Comparison of ENCODE assay signal across 8 cellular contexts in genomic region chr4:152485726-152486276, GRCh38. TPM values are rescaled to one million over a fixed set of nuclear protein-coding genes. Genes with fewer than 3 reads are reported as not detected.
DNase-seq lines count a peak whose midpoint lies in the region; ATAC-seq and TF ChIP-seq lines count a peak whose summit lies in the region.

No MANE protein-coding gene starts in this region.

- H3K9me3 Mint-ChIP-seq in activated naive CD8-positive, alpha-beta T cell treated with anti-CD3 and anti-CD28 coated beads, Interleukin-2, amount 10 ng/mL, durations not matched to agents 7 days and 5 days: peaks cover 4% of the 10 kb centered on the region
- no peaks in the 10 kb centered on the region for H3K9me3 Mint-ChIP-seq in natural killer cell

- H3K4me1 Mint-ChIP-seq in activated naive CD8-positive, alpha-beta T cell treated with anti-CD3 and anti-CD28 coated beads, Interleukin-2, amount 10 ng/mL, durations not matched to agents 7 days and 5 days: peaks cover 28% of the 10 kb centered on the region
- peaks cover 43 to 71% of the 10 kb centered on the region in 2 donors for H3K4me1 Mint-ChIP-seq in natural killer cell

- no peaks in the 10 kb centered on the region for H3K27me3 Mint-ChIP-seq in activated naive CD8-positive, alpha-beta T cell treated with anti-CD3 and anti-CD28 coated beads, Interleukin-2, amount 10 ng/mL, durations not matched to agents 7 days and 5 days
- no peaks in the 10 kb centered on the region for H3K27me3 Mint-ChIP-seq in natural killer cell (ENCODE audit: low read depth in 2 of 2)

- intact Hi-C loops in natural killer cell (cut with micrococcal nuclease): loop anchor here (1.0 to 2.0 kb wide), 2 partner anchors 31 to 50 kb away; partner anchors contain the start of gene FBXW7

- peak; percentile 89 for DNase-seq in DMS53 treated with DMSO at 0.1 percent for 48 hours (lab: John Stamatoyannopoulos, UW; ENCODE audit: unreplicated experiment)
- DNase-seq in activated naive CD8-positive, alpha-beta T cell treated with anti-CD3 and anti-CD28 coated beads, Interleukin-2, amount 10 ng/mL, durations not matched to agents 7 days and 5 days: no peak
- no peak for DNase-seq in natural killer cell
- no peak for DNase-seq in anterior cingulate cortex (lab: John Stamatoyannopoulos, UW)
- DNase-seq in NCI-H2107 (lab: John Stamatoyannopoulos, UW): no peak
- DNase-seq in NCI-H1092 treated with DMSO at 0.1 percent for 48 hours (lab: John Stamatoyannopoulos, UW): no peak

- POLR2A ChIA-PET in activated naive CD8-positive, alpha-beta T cell treated with anti-CD3 and anti-CD28 coated beads, Interleukin-2, amount 10 ng/mL, durations not matched to agents 7 days and 5 days (lab: Charles Lee): interaction anchor here (0.6 to 1.1 kb wide), 2 partner anchors 27 to 160 kb away, joined by 3 to 4 read pairs; no protein-coding TSS in a partner anchor

- ATAC-seq in GM19395 (IDR thresholded peaks at IDR 0.05; ENCODE audit: unreplicated experiment) (peak; percentile 98), HG03354 (IDR thresholded peaks at IDR 0.05; ENCODE audit: poor library complexity, severe bottlenecking, unreplicated experiment) (peak; percentile 98), natural killer cell (peak; percentile 97 to 98 (median 97))
- ATAC-seq in activated naive CD8-positive, alpha-beta T cell treated with anti-CD3 and anti-CD28 coated beads, Interleukin-2, amount 10 ng/mL, durations not matched to agents 7 days and 5 days (ENCODE audit: low read depth): peak; percentile 100

- H3K4me3 Mint-ChIP-seq in activated naive CD8-positive, alpha-beta T cell treated with anti-CD3 and anti-CD28 coated beads, Interleukin-2, amount 10 ng/mL, durations not matched to agents 7 days and 5 days: peak overlapping the region; percentile 58
- peak overlapping the region; percentile 50 for H3K4me3 Mint-ChIP-seq in natural killer cell

- H3K27ac Mint-ChIP-seq in activated naive CD8-positive, alpha-beta T cell treated with anti-CD3 and anti-CD28 coated beads, Interleukin-2, amount 10 ng/mL, durations not matched to agents 7 days and 5 days: peak overlapping the region; percentile 54
- peak overlapping the region; percentile 15 to 58 for H3K27ac Mint-ChIP-seq in natural killer cell

- peaks cover 23% of the 10 kb centered on the region for H3K36me3 Mint-ChIP-seq in activated naive CD8-positive, alpha-beta T cell treated with anti-CD3 and anti-CD28 coated beads, Interleukin-2, amount 10 ng/mL, durations not matched to agents 7 days and 5 days
- H3K36me3 Mint-ChIP-seq in natural killer cell: no peaks in the 10 kb centered on the region

- no peak for TF ChIP-seq CTCF in natural killer cell (IDR thresholded peaks at IDR 0.05)

RNA-seq across cellular contexts. Expression of gene FBXW7, which starts 50.1 kb away (rescaled TPM):
- 10 to 100 TPM; 80.2 to 91.2 TPM for total RNA-seq in activated naive CD8-positive, alpha-beta T cell treated with anti-CD3 and anti-CD28 coated beads, Interleukin-2, amount 10 ng/mL, durations not matched to agents 7 days and 5 days
- 100 to 1,000 TPM; 172 to 202 (median 175) TPM for total RNA-seq in natural killer cell
